1 cellular context compared by ENCODE assay signal in the genomic region with DNA sequence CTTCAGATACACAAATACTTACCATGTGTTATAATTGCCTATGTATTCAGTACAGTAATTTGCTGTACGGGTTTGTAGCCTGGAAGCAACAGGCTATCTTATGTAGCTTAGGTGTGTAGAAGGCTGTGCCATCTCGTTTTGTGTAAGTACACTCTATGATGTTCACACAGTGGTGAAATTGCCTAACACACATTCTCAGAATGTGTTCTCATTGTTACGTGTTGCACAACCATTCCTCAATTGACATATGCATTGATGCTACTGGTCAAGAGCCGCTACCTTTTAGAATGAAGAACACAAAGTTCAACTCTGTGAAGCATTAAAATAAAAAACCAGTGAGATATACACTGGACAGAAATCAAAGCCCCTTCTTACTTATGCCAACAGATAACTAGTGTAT.
TF ChIP-seq lines count a peak whose summit lies in the region.

No MANE protein-coding gene starts in this region.

TF ChIP-seq in HepG2, 621 proteins besides CTCF, POLR2A, EP300 and RAD21 (continued from another document and continues in another):
- TF ChIP-seq, protein P1, sequence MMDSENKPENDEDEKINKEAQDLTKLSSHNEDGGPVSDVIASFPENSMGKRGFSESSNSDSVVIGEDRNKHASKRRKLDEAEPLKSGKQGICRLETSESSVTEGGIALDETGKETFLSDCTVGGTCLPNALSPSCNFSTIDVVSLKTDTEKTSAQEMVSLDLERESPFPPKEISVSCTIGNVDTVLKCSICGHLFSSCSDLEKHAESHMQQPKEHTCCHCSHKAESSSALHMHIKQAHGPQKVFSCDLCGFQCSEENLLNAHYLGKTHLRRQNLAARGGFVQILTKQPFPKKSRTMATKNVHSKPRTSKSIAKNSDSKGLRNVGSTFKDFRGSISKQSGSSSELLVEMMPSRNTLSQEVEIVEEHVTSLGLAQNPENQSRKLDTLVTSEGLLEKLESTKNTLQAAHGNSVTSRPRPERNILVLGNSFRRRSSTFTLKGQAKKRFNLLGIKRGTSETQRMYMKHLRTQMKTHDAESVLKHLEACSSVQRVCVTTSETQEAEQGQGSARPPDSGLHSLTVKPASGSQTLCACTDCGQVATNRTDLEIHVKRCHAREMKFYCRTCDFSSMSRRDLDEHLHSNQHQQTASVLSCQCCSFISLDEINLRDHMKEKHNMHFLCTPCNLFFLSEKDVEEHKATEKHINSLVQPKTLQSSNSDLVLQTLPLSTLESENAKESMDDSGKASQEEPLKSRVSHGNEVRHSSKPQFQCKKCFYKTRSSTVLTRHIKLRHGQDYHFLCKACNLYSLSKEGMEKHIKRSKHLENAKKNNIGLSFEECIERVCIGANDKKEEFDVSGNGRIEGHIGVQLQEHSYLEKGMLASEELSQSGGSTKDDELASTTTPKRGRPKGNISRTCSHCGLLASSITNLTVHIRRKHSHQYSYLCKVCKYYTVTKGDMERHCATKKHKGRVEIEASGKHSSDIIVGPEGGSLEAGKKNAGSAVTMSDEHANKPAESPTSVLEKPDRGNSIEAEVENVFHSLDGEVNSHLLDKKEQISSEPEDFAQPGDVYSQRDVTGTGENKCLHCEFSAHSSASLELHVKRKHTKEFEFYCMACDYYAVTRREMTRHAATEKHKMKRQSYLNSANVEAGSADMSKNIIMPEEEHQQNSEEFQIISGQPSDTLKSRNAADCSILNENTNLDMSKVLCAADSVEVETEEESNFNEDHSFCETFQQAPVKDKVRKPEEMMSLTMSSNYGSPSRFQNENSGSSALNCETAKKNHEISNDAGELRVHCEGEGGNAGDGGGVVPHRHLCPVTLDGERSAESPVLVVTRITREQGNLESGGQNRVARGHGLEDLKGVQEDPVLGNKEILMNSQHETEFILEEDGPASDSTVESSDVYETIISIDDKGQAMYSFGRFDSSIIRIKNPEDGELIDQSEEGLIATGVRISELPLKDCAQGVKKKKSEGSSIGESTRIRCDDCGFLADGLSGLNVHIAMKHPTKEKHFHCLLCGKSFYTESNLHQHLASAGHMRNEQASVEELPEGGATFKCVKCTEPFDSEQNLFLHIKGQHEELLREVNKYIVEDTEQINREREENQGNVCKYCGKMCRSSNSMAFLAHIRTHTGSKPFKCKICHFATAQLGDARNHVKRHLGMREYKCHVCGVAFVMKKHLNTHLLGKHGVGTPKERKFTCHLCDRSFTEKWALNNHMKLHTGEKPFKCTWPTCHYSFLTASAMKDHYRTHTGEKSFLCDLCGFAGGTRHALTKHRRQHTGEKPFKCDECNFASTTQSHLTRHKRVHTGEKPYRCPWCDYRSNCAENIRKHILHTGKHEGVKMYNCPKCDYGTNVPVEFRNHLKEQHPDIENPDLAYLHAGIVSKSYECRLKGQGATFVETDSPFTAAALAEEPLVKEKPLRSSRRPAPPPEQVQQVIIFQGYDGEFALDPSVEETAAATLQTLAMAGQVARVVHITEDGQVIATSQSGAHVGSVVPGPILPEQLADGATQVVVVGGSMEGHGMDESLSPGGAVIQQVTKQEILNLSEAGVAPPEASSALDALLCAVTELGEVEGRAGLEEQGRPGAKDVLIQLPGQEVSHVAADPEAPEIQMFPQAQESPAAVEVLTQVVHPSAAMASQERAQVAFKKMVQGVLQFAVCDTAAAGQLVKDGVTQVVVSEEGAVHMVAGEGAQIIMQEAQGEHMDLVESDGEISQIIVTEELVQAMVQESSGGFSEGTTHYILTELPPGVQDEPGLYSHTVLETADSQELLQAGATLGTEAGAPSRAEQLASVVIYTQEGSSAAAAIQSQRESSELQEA (CRISPR knock-in tag; IDR thresholded peaks at IDR 0.05; ENCODE audit: not compliant biosample characterization), result no peak
- TF ChIP-seq, protein P2, sequence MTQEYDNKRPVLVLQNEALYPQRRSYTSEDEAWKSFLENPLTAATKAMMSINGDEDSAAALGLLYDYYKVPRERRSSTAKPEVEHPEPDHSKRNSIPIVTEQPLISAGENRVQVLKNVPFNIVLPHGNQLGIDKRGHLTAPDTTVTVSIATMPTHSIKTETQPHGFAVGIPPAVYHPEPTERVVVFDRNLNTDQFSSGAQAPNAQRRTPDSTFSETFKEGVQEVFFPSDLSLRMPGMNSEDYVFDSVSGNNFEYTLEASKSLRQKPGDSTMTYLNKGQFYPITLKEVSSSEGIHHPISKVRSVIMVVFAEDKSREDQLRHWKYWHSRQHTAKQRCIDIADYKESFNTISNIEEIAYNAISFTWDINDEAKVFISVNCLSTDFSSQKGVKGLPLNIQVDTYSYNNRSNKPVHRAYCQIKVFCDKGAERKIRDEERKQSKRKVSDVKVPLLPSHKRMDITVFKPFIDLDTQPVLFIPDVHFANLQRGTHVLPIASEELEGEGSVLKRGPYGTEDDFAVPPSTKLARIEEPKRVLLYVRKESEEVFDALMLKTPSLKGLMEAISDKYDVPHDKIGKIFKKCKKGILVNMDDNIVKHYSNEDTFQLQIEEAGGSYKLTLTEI (CRISPR knock-in tag; conservative IDR thresholded peaks at IDR 0.05), result no peak
- TF ChIP-seq THYN1 (CRISPR knock-in tag; IDR thresholded peaks at IDR 0.05; ENCODE audit: borderline replicate concordance, low read depth) (no peak), ZZZ3 (CRISPR knock-in tag; IDR thresholded peaks at IDR 0.05; ENCODE audit: borderline replicate concordance) (no peak), FOXC1 (CRISPR knock-in tag; IDR thresholded peaks at IDR 0.05; ENCODE audit: borderline replicate concordance) (no peak), FOXM1 (CRISPR knock-in tag; IDR thresholded peaks at IDR 0.05) (no peak), FOXA1 (IDR thresholded peaks at IDR 0.05) (no peak), FOXA1 (CRISPR knock-in tag; IDR thresholded peaks at IDR 0.05) (peak; percentile 57), ZNF20 (CRISPR knock-in tag; IDR thresholded peaks at IDR 0.05) (no peak)
- TF ChIP-seq, protein P3, sequence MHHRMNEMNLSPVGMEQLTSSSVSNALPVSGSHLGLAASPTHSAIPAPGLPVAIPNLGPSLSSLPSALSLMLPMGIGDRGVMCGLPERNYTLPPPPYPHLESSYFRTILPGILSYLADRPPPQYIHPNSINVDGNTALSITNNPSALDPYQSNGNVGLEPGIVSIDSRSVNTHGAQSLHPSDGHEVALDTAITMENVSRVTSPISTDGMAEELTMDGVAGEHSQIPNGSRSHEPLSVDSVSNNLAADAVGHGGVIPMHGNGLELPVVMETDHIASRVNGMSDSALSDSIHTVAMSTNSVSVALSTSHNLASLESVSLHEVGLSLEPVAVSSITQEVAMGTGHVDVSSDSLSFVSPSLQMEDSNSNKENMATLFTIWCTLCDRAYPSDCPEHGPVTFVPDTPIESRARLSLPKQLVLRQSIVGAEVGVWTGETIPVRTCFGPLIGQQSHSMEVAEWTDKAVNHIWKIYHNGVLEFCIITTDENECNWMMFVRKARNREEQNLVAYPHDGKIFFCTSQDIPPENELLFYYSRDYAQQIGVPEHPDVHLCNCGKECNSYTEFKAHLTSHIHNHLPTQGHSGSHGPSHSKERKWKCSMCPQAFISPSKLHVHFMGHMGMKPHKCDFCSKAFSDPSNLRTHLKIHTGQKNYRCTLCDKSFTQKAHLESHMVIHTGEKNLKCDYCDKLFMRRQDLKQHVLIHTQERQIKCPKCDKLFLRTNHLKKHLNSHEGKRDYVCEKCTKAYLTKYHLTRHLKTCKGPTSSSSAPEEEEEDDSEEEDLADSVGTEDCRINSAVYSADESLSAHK (CRISPR knock-in tag; IDR thresholded peaks at IDR 0.05; ENCODE audit: borderline replicate concordance), result no peak
- TF ChIP-seq, protein P4, sequence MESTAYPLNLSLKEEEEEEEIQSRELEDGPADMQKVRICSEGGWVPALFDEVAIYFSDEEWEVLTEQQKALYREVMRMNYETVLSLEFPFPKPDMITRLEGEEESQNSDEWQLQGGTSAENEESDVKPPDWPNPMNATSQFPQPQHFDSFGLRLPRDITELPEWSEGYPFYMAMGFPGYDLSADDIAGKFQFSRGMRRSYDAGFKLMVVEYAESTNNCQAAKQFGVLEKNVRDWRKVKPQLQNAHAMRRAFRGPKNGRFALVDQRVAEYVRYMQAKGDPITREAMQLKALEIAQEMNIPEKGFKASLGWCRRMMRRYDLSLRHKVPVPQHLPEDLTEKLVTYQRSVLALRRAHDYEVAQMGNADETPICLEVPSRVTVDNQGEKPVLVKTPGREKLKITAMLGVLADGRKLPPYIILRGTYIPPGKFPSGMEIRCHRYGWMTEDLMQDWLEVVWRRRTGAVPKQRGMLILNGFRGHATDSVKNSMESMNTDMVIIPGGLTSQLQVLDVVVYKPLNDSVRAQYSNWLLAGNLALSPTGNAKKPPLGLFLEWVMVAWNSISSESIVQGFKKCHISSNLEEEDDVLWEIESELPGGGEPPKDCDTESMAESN (CRISPR knock-in tag; conservative IDR thresholded peaks at IDR 0.05), result no peak
- TF ChIP-seq, protein P5, sequence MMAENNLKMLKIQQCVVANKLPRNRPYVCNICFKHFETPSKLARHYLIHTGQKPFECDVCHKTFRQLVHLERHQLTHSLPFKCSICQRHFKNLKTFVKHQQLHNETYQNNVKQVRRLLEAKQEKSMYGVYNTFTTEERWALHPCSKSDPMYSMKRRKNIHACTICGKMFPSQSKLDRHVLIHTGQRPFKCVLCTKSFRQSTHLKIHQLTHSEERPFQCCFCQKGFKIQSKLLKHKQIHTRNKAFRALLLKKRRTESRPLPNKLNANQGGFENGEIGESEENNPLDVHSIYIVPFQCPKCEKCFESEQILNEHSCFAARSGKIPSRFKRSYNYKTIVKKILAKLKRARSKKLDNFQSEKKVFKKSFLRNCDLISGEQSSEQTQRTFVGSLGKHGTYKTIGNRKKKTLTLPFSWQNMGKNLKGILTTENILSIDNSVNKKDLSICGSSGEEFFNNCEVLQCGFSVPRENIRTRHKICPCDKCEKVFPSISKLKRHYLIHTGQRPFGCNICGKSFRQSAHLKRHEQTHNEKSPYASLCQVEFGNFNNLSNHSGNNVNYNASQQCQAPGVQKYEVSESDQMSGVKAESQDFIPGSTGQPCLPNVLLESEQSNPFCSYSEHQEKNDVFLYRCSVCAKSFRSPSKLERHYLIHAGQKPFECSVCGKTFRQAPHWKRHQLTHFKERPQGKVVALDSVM (CRISPR knock-in tag; IDR thresholded peaks at IDR 0.05), result no peak
- TF ChIP-seq, protein P6, sequence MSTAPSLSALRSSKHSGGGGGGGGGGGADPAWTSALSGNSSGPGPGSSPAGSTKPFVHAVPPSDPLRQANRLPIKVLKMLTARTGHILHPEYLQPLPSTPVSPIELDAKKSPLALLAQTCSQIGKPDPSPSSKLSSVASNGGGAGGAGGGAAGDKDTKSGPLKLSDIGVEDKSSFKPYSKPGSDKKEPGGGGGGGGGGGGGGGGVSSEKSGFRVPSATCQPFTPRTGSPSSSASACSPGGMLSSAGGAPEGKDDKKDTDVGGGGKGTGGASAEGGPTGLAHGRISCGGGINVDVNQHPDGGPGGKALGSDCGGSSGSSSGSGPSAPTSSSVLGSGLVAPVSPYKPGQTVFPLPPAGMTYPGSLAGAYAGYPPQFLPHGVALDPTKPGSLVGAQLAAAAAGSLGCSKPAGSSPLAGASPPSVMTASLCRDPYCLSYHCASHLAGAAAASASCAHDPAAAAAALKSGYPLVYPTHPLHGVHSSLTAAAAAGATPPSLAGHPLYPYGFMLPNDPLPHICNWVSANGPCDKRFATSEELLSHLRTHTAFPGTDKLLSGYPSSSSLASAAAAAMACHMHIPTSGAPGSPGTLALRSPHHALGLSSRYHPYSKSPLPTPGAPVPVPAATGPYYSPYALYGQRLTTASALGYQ (CRISPR knock-in tag; IDR thresholded peaks at IDR 0.05), result no peak
- TF ChIP-seq, protein P7, sequence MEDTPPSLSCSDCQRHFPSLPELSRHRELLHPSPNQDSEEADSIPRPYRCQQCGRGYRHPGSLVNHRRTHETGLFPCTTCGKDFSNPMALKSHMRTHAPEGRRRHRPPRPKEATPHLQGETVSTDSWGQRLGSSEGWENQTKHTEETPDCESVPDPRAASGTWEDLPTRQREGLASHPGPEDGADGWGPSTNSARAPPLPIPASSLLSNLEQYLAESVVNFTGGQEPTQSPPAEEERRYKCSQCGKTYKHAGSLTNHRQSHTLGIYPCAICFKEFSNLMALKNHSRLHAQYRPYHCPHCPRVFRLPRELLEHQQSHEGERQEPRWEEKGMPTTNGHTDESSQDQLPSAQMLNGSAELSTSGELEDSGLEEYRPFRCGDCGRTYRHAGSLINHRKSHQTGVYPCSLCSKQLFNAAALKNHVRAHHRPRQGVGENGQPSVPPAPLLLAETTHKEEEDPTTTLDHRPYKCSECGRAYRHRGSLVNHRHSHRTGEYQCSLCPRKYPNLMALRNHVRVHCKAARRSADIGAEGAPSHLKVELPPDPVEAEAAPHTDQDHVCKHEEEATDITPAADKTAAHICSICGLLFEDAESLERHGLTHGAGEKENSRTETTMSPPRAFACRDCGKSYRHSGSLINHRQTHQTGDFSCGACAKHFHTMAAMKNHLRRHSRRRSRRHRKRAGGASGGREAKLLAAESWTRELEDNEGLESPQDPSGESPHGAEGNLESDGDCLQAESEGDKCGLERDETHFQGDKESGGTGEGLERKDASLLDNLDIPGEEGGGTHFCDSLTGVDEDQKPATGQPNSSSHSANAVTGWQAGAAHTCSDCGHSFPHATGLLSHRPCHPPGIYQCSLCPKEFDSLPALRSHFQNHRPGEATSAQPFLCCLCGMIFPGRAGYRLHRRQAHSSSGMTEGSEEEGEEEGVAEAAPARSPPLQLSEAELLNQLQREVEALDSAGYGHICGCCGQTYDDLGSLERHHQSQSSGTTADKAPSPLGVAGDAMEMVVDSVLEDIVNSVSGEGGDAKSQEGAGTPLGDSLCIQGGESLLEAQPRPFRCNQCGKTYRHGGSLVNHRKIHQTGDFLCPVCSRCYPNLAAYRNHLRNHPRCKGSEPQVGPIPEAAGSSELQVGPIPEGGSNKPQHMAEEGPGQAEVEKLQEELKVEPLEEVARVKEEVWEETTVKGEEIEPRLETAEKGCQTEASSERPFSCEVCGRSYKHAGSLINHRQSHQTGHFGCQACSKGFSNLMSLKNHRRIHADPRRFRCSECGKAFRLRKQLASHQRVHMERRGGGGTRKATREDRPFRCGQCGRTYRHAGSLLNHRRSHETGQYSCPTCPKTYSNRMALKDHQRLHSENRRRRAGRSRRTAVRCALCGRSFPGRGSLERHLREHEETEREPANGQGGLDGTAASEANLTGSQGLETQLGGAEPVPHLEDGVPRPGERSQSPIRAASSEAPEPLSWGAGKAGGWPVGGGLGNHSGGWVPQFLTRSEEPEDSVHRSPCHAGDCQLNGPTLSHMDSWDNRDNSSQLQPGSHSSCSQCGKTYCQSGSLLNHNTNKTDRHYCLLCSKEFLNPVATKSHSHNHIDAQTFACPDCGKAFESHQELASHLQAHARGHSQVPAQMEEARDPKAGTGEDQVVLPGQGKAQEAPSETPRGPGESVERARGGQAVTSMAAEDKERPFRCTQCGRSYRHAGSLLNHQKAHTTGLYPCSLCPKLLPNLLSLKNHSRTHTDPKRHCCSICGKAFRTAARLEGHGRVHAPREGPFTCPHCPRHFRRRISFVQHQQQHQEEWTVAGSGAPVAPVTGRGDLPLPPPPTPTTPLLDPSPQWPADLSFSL (CRISPR knock-in tag; IDR thresholded peaks at IDR 0.05), result 0 out of 2 replicates have a peak, but pooled peaks have one; percentile 22
- TF ChIP-seq, protein P8, sequence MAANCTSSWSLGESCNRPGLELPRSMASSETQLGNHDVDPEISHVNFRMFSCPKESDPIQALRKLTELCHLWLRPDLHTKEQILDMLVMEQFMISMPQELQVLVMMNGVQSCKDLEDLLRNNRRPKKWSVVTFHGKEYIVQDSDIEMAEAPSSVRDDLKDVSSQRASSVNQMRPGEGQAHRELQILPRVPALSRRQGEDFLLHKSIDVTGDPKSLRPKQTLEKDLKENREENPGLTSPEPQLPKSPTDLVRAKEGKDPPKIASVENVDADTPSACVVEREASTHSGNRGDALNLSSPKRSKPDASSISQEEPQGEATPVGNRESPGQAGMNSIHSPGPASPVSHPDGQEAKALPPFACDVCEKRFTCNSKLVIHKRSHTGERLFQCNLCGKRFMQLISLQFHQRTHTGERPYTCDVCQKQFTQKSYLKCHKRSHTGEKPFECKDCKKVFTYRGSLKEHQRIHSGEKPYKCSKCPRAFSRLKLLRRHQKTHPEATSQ (CRISPR knock-in tag; IDR thresholded peaks at IDR 0.05; ENCODE audit: borderline replicate concordance), result no peak
- TF ChIP-seq, protein P9, sequence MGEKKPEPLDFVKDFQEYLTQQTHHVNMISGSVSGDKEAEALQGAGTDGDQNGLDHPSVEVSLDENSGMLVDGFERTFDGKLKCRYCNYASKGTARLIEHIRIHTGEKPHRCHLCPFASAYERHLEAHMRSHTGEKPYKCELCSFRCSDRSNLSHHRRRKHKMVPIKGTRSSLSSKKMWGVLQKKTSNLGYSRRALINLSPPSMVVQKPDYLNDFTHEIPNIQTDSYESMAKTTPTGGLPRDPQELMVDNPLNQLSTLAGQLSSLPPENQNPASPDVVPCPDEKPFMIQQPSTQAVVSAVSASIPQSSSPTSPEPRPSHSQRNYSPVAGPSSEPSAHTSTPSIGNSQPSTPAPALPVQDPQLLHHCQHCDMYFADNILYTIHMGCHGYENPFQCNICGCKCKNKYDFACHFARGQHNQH (CRISPR knock-in tag; IDR thresholded peaks at IDR 0.05), result no peak
